In the genomic region with DNA sequence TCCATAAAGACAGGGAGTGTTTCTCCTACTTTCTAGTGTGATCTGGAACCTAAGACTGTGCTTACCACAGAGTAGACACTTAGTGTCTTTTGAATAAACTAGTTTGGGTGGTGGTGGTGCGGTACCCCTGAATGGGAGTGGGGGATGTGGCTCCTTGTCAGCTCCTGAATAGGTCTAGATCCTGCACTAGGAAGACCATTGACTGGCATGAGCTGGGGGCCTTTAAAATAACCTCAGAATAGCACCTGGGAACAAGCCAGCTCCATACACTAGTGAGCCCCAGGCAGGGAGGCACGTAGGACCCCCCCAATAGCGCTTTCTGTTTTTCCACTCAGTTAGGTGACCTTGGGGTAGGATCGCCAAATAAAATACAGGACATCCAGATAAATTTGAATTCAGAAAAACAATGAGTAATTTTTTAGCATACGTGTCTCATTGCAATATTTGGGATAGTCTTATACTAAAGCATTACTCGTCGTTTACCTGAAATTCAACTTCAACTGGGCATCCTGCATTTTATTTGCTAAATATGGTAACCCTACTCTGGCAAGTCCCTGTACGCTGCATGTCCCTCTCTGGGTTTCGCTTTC, we compare ENCODE assay signal across 7 cellular contexts. TPM values are rescaled to one million over a fixed set of nuclear protein-coding genes. Genes with fewer than 3 reads are reported as not detected.
DNase-seq lines count a peak whose midpoint lies in the region; ATAC-seq, FAIRE-seq and TF ChIP-seq lines count a peak whose summit lies in the region.

No MANE protein-coding gene starts in this region.

- H2AFZ ChIP-seq in keratinocyte (ENCODE audit: control insufficient read depth, low read length), result peak overlapping the region; percentile 95

- H3K27ac ChIP-seq in HUES6 (ENCODE audit: low read depth, low read length), result peak overlapping the region; percentile 49; the same call in 1 of the 2 replicates
- peak overlapping the region; percentile 96 for H3K27ac ChIP-seq in keratinocyte (ENCODE audit: control insufficient read depth, insufficient read depth, low read length)
- peak overlapping the region; percentile 73 for H3K27ac ChIP-seq in subcutaneous abdominal adipose tissue (ENCODE audit: low read depth, low read length)

- H3K36me3 ChIP-seq in HUES6 (ENCODE audit: control insufficient read depth, insufficient read depth, low read length) (no peaks in the 10 kb centered on the region), keratinocyte (ENCODE audit: control insufficient read depth in 2 of 2, extremely low read depth in 1 of 2, insufficient read depth in 2 of 2, low read length in 2 of 2) (peaks cover 0 to 4% of the 10 kb centered on the region in 2 experiments), subcutaneous abdominal adipose tissue (ENCODE audit: control insufficient read depth in 5 of 5, insufficient read depth in 5 of 5, low read length in 5 of 5) (no peaks in the 10 kb centered on the region)

- H3K4me1 Mint-ChIP-seq in activated naive CD8-positive, alpha-beta T cell treated with anti-CD3 and anti-CD28 coated beads for 36 hours, result peaks cover 29% of the 10 kb centered on the region

- H3K4me1 ChIP-seq in HUES6 (ENCODE audit: control insufficient read depth, insufficient read depth, low read length) (peaks cover 18% of the 10 kb centered on the region), keratinocyte (ENCODE audit: control insufficient read depth, extremely low read depth, insufficient read depth, low read length) (peaks cover 46% of the 10 kb centered on the region), subcutaneous abdominal adipose tissue (ENCODE audit: control insufficient read depth in 5 of 5, insufficient read depth in 5 of 5, low read length in 5 of 5) (peaks cover 5 to 21% (median 18%) of the 10 kb centered on the region in 5 donors)

- H3K27me3 ChIP-seq in HUES6 (ENCODE audit: control insufficient read depth, insufficient read depth, low read length), result no peaks in the 10 kb centered on the region; the same call in 1 of the 2 replicates
- no peaks in the 10 kb centered on the region for H3K27me3 ChIP-seq in keratinocyte (ENCODE audit: control insufficient read depth, extremely low read depth, insufficient read depth, low read length)
- H3K27me3 ChIP-seq in subcutaneous abdominal adipose tissue (ENCODE audit: control insufficient read depth in 5 of 5, insufficient read depth in 4 of 5, low read length in 5 of 5), result peaks cover 0 to 3% (median 0%) of the 10 kb centered on the region in 5 donors

- H3K9me3 ChIP-seq in HUES6 (ENCODE audit: control insufficient read depth, insufficient read depth, low read depth, low read length), result no peaks in the 10 kb centered on the region
- no peaks in the 10 kb centered on the region for H3K9me3 ChIP-seq in keratinocyte (ENCODE audit: control insufficient read depth, low read depth, low read length)
- H3K9me3 ChIP-seq in subcutaneous abdominal adipose tissue (ENCODE audit: control insufficient read depth in 5 of 5, low read length in 5 of 5), result peaks cover 0 to 2% (median 0%) of the 10 kb centered on the region in 5 donors

- H3K4me3 ChIP-seq in HUES6 (ENCODE audit: low read depth, low read length) (peak overlapping the region; percentile 86), keratinocyte (ENCODE audit: control insufficient read depth in 2 of 3, extremely low read depth in 1 of 3, insufficient read depth in 2 of 3, low read depth in 1 of 3, low read length in 3 of 3) (peak overlapping the region; percentile 72 to 98 (median 80)), subcutaneous abdominal adipose tissue (ENCODE audit: low read depth in 1 of 5, low read length in 5 of 5) (peak overlapping the region; percentile 67 to 99 (median 97))

- H3K9me1 ChIP-seq in keratinocyte (ENCODE audit: control insufficient read depth, extremely low read depth, insufficient read depth, low read length), result no peaks in the 10 kb centered on the region

- peaks cover 8% of the 10 kb centered on the region for H3K79me2 ChIP-seq in keratinocyte (ENCODE audit: control insufficient read depth, insufficient read depth, low read length)

- no peaks in the 10 kb centered on the region for H4K20me1 ChIP-seq in keratinocyte (ENCODE audit: control insufficient read depth, extremely low read depth, insufficient read depth, low read length)

- peak overlapping the region; percentile 85 for H3K9ac ChIP-seq in HUES6 (ENCODE audit: low read length)
- H3K9ac ChIP-seq in keratinocyte (ENCODE audit: control insufficient read depth, extremely low read depth, insufficient read depth, low read length), result peak overlapping the region; percentile 94
- H3K9ac ChIP-seq in subcutaneous abdominal adipose tissue (ENCODE audit: low read length in 5 of 5), result peak overlapping the region; percentile 70 to 96 (median 88)

- dilution Hi-C loops in keratinocyte (cut with MboI; ENCODE audit: extremely low pct_ligation_motif_present, low sequenced_read_pairs), result no loop called here

- peak overlapping the region; percentile 95 for H3K27ac Mint-ChIP-seq in activated naive CD8-positive, alpha-beta T cell treated with anti-CD3 and anti-CD28 coated beads for 36 hours

- H3K9me3 Mint-ChIP-seq in activated naive CD8-positive, alpha-beta T cell treated with anti-CD3 and anti-CD28 coated beads for 36 hours, result peaks cover 3% of the 10 kb centered on the region

- ATAC-seq in GM19328 (IDR thresholded peaks at IDR 0.05; ENCODE audit: unreplicated experiment), result no peak

- no peaks in the 10 kb centered on the region for H3K27me3 Mint-ChIP-seq in activated naive CD8-positive, alpha-beta T cell treated with anti-CD3 and anti-CD28 coated beads for 36 hours

- FAIRE-seq in keratinocyte (lab: Jason Lieb, UNC), result no peak
- FAIRE-seq in GM19239 (lab: Jason Lieb, UNC), result no peak

- H3K4me2 ChIP-seq in keratinocyte (ENCODE audit: control insufficient read depth, extremely low read depth, insufficient read depth, low read depth, low read length), result peak overlapping the region; percentile 93

- no peak for TF ChIP-seq CTCF in keratinocyte (optimal IDR thresholded peaks at IDR 0.05 in 1 of 3, IDR thresholded peaks at IDR 0.05 in 1 of 3, conservative IDR thresholded peaks at IDR 0.05 in 1 of 3; ENCODE audit: extremely low read depth in 1 of 3, insufficient read depth in 2 of 3, low read length in 3 of 3)

- peaks cover 23% of the 10 kb centered on the region for H3K36me3 Mint-ChIP-seq in activated naive CD8-positive, alpha-beta T cell treated with anti-CD3 and anti-CD28 coated beads for 36 hours

- peak overlapping the region; percentile 93 for H3K4me3 Mint-ChIP-seq in activated naive CD8-positive, alpha-beta T cell treated with anti-CD3 and anti-CD28 coated beads for 36 hours

- DNase-seq in activated naive CD8-positive, alpha-beta T cell treated with anti-CD3 and anti-CD28 coated beads for 36 hours, result no peak
- no peak for DNase-seq in keratinocyte (ENCODE audit: low read depth, low spot score)
- no peak for DNase-seq in GM19239 (ENCODE audit: insufficient read length, low spot score)
- no peak for DNase-seq in DMS153 (lab: John Stamatoyannopoulos, UW)

RNA-seq across cellular contexts. Expression of a gene that starts 45.6 kb away (rescaled TPM):
- total RNA-seq in activated naive CD8-positive, alpha-beta T cell treated with anti-CD3 and anti-CD28 coated beads for 36 hours, result 1 to 10 TPM; 1.8 to 3.6 TPM
- polyA plus RNA-seq in keratinocyte, result 5.9 to 9.1 TPM (median 6.7 TPM) in 3 replicates
- polyA plus RNA-seq in keratinocyte (2011; ENCODE audit: low read depth), result 1.1 TPM
- 4.0 and 7.1 TPM in 2 replicates for polyA plus RNA-seq in keratinocyte (2011; cell fraction: cytosol; rRNA removed)
- 15.5 and 24.5 TPM in 2 replicates for polyA plus RNA-seq in keratinocyte (2011; cell fraction: nucleus; rRNA removed)
- 2.9 and 5.1 TPM in 2 replicates for polyA plus RNA-seq in keratinocyte (2012; ENCODE audit: low replicate concordance)
- 3.2 to 8.6 TPM (median 8.3 TPM) in 3 replicates for polyA minus RNA-seq in keratinocyte
- polyA minus RNA-seq in keratinocyte (2011; cell fraction: cytosol; rRNA and poly(A)+ RNA removed), result 10.0 TPM
- polyA minus RNA-seq in keratinocyte (2011; cell fraction: nucleus; rRNA and poly(A)+ RNA removed), result 8.8 and 15.8 TPM in 2 replicates

RNA-seq across cellular contexts. Expression of a gene that starts 55.3 kb away (rescaled TPM):
- total RNA-seq in activated naive CD8-positive, alpha-beta T cell treated with anti-CD3 and anti-CD28 coated beads for 36 hours, result 1 to 10 TPM; 3.4 to 4.5 TPM
- polyA plus RNA-seq in keratinocyte, result 2.0 to 4.7 TPM (median 2.2 TPM) in 3 replicates
- polyA plus RNA-seq in keratinocyte (2011; ENCODE audit: low read depth), result 2.0 TPM
- polyA plus RNA-seq in keratinocyte (2011; cell fraction: cytosol; rRNA removed), result 4.6 and 5.5 TPM in 2 replicates
- polyA plus RNA-seq in keratinocyte (2011; cell fraction: nucleus; rRNA removed), result 10.2 and 13.8 TPM in 2 replicates
- 6.9 TPM in 2 replicates for polyA plus RNA-seq in keratinocyte (2012; ENCODE audit: low replicate concordance)
- polyA minus RNA-seq in keratinocyte, result 2.8 to 17.1 TPM (median 5.5 TPM) in 3 replicates
- polyA minus RNA-seq in keratinocyte (2011; cell fraction: cytosol; rRNA and poly(A)+ RNA removed), result 8.6 TPM
- polyA minus RNA-seq in keratinocyte (2011; cell fraction: nucleus; rRNA and poly(A)+ RNA removed), result 6.9 and 7.8 TPM in 2 replicates
